Comparison of ENCODE assay signal across 8 cellular contexts in genomic region chr14:77376771-77377501, GRCh38. TPM values are rescaled to one million over a fixed set of nuclear protein-coding genes. Genes with fewer than 3 reads are reported as not detected.
A peak's percentile ranks its signal among the peaks of the same experiment; 100 is the strongest.
DNase-seq lines count a peak whose midpoint lies in the region; ATAC-seq and TF ChIP-seq lines count a peak whose summit lies in the region.

SAMD15 (plus strand) TSS chr14:77377379; CDS start chr14:77377419, 40 bp downstream.
TMED8 (minus strand) TSS chr14:77377094; CDS start chr14:77377053, 41 bp downstream.

- intact Hi-C loops in adrenal gland (cut with DNase I) (loop anchor here in 1 of 2 donors (10.0 kb wide), 1 partner anchor 52 kb away; the partner anchor contains the start of genes GSTZ1 and POMT2), left ventricle myocardium superior (cut with micrococcal nuclease) (no loop called here), prostate gland (cut with DNase I) (loop anchor here (2.0 to 5.0 kb wide), 2 partner anchors 54 to 80 kb away; partner anchors contain the start of genes AHSA1 and VIPAS39)

- ATAC-seq in HG02642 (IDR thresholded peaks at IDR 0.05; ENCODE audit: poor library complexity, unreplicated experiment) (peak; percentile 88), left ventricle myocardium superior (peak; percentile 99)

- H3K36me3 ChIP-seq in adrenal gland (replicated peaks in 1 of 2) (no peaks in the 10 kb centered on the region), prostate gland (no peaks in the 10 kb centered on the region), urinary bladder (ENCODE audit: insufficient read depth) (peaks cover 1% of the 10 kb centered on the region)

- TF ChIP-seq POLR2A in adrenal gland (IDR thresholded peaks at IDR 0.05) (peak in 1 of 2 donors; percentile 58), prostate gland (IDR thresholded peaks at IDR 0.05) (peak; percentile 31)

- DNase-seq in NCI-H1105 (lab: John Stamatoyannopoulos, UW) (peak; percentile 84), SW 1271 (lab: John Stamatoyannopoulos, UW) (peak; percentile 59 to 88), adrenal gland (peak; percentile 82 to 91 (median 83)), left ventricle myocardium superior (peak; percentile 94), prostate gland (ENCODE audit: low spot score) (peak; percentile 74)

- no peaks in the 10 kb centered on the region for H3K27me3 ChIP-seq in adrenal gland
- no peaks in the 10 kb centered on the region for H3K27me3 ChIP-seq in prostate gland (replicated peaks; ENCODE audit: insufficient read depth)

- WGBS in adrenal gland, 4 donors, result 0 to 3% (median 1%) methylated on average over 15 to 69 of the region's 69 CpGs
- WGBS in prostate gland, result 0% methylated on average over 34 of the region's 69 CpGs
- WGBS in urinary bladder, result under 1% methylated on average over 69 of the region's 69 CpGs

- H3K4me3 ChIP-seq in adrenal gland (peak within 1 kb of the TSS; percentile 5 to 97 (median 61)), prostate gland (peak within 1 kb of the TSS; percentile 73), urinary bladder (ENCODE audit: low read depth, low read length) (peak within 1 kb of the TSS; percentile 78)

- peak within 1 kb of the TSS in 4 of 5 donors; percentile 29 to 89 (median 73) for H3K27ac ChIP-seq in adrenal gland
- H3K27ac ChIP-seq in prostate gland, result peak within 1 kb of the TSS; percentile 84 to 85
- peak within 1 kb of the TSS; percentile 86 for H3K27ac ChIP-seq in urinary bladder (ENCODE audit: low read depth)

- H3K4me1 ChIP-seq in adrenal gland (replicated peaks in 1 of 2) (peaks cover 11 to 26% of the 10 kb centered on the region in 2 donors), prostate gland (replicated peaks) (peaks cover 2% of the 10 kb centered on the region), urinary bladder (ENCODE audit: insufficient read depth) (no peaks in the 10 kb centered on the region)

- H3K9me3 ChIP-seq in adrenal gland (replicated peaks in 1 of 3) (no peaks in the 10 kb centered on the region), prostate gland (no peaks in the 10 kb centered on the region)

- peak; percentile 28; the same call in 1 of the 2 replicates for TF ChIP-seq CTCF in GM12874 (IDR thresholded peaks at IDR 0.05; ENCODE audit: insufficient read depth, low read depth, low read length)
- peak in 5 of 6 experiments; percentile 6 to 35 (median 30) for TF ChIP-seq CTCF in adrenal gland (IDR thresholded peaks at IDR 0.05)
- peak in 2 of 4 experiments; percentile 43 to 48 for TF ChIP-seq CTCF in prostate gland (IDR thresholded peaks at IDR 0.05)

RNA-seq across cellular contexts. Expression of gene SAMD15, which starts in this region (rescaled TPM):
- 1 to 10 TPM in 7 of 8 donors, under 1 TPM in 1; 0.24 to 2.9 (median 1.5) TPM for total RNA-seq in adrenal gland
- 1 to 10 TPM in 2 of 3 donors, under 1 TPM in 1; 0.51 to 2.0 (median 1.0) TPM for polyA plus RNA-seq in adrenal gland
- 0.77 TPM for total RNA-seq in left ventricle myocardium superior
- 1 to 10 TPM in 1 of 2 donors, under 1 TPM in 1; 0.96 to 2.9 TPM for total RNA-seq in prostate gland
- total RNA-seq in urinary bladder, result 1.3 TPM
- polyA plus RNA-seq in urinary bladder, result 0.44 TPM

RNA-seq across cellular contexts. Expression of gene TMED8, which starts in this region (rescaled TPM):
- total RNA-seq in adrenal gland (10 to 100 TPM; 15.3 to 22.8 (median 20.4) TPM), left ventricle myocardium superior (5.6 TPM), prostate gland (10 to 100 TPM; 14.7 to 35.2 TPM), urinary bladder (12.3 TPM)
- polyA plus RNA-seq in adrenal gland (10 to 100 TPM in 1 of 3 donors, 1 to 10 TPM in 2; 4.8 to 17.1 (median 7.0) TPM), urinary bladder (6.3 TPM)

Comparison
In these comparisons a context has a peak if more than half of its experiments do, and no peak if none do; other contexts are left out.
1. Peak in every context shown above with its lines: DNase-seq, ATAC-seq, H3K4me3 ChIP-seq and H3K27ac ChIP-seq.